Comparison of ENCODE assay signal across 12 cellular contexts in genomic region chr3:52298147-52299098, GRCh38.
DNase-seq lines count a peak whose midpoint lies in the region; ATAC-seq and TF ChIP-seq lines count a peak whose summit lies in the region.
"Had no signal": no experiment of that assay in that cellular context is flagged by ENCODE, and none has a peak within 500 bp of the region (broad histone marks: within the 10 kb centered on the region; RNA-seq: fewer than 3 reads in every experiment).

No MANE protein-coding gene starts in this region.

- no peaks in the 10 kb centered on the region for H3K36me3 Mint-ChIP-seq in stimulated activated effector memory CD8-positive, alpha-beta T cell treated with anti-CD3 and anti-CD28 coated beads, Interleukin-12 subunit alpha, Interleukin-12 subunit beta, amount 100 ng/mL, for 72 hours
- H3K36me3 Mint-ChIP-seq: activated CD4-positive, alpha-beta memory T cell treated with anti-CD3 and anti-CD28 coated beads for 36 hours had no signal

- in situ Hi-C loops in brain microvascular endothelial cell (cut with HindIII; ENCODE audit: low pct_ligation_motif_present, low sequenced_read_pairs): no loop called here

- H3K4me3 ChIP-seq in brain microvascular endothelial cell (ENCODE audit: low read depth, low read length): no peak overlapping the region
- H3K4me3 ChIP-seq: transverse colon had no signal

- DNase-seq in NCI-H82 (lab: John Stamatoyannopoulos, UW) (peak; percentile 10), NCI-H82 treated with DMSO at 0.1 percent for 48 hours (lab: John Stamatoyannopoulos, UW; ENCODE audit: unreplicated experiment) (no peak), brain microvascular endothelial cell (no peak), medulla oblongata (ENCODE audit: extremely low spot score) (peak; percentile 42), RPMI8226 (no peak), NCI-H748 treated with DMSO at 0.1 percent for 48 hours (lab: John Stamatoyannopoulos, UW) (no peak), NCI-H146 (lab: John Stamatoyannopoulos, UW) (no peak)
- DNase-seq in stimulated activated effector memory CD8-positive, alpha-beta T cell treated with anti-CD3 and anti-CD28 coated beads, Interleukin-12 subunit alpha, Interleukin-12 subunit beta, amount 100 ng/mL, for 72 hours (ENCODE audit: low spot score in 2 of 2): no peak
- DNase-seq: activated CD4-positive, alpha-beta memory T cell treated with anti-CD3 and anti-CD28 coated beads for 36 hours; NCI-H526 treated with DMSO at 0.1 percent for 48 hours; SHP77; transverse colon had no signal

- peaks cover 29% of the 10 kb centered on the region for H3K4me1 Mint-ChIP-seq in stimulated activated effector memory CD8-positive, alpha-beta T cell treated with anti-CD3 and anti-CD28 coated beads, Interleukin-12 subunit alpha, Interleukin-12 subunit beta, amount 100 ng/mL, for 72 hours

- no peaks in the 10 kb centered on the region for H3K36me3 ChIP-seq in brain microvascular endothelial cell (replicated peaks)

- ATAC-seq in stimulated activated effector memory CD8-positive, alpha-beta T cell treated with anti-CD3 and anti-CD28 coated beads, Interleukin-12 subunit alpha, Interleukin-12 subunit beta, amount 100 ng/mL, for 72 hours: no peak

- H3K27ac Mint-ChIP-seq in stimulated activated effector memory CD8-positive, alpha-beta T cell treated with anti-CD3 and anti-CD28 coated beads, Interleukin-12 subunit alpha, Interleukin-12 subunit beta, amount 100 ng/mL, for 72 hours: peak overlapping the region; percentile 63
- H3K27ac Mint-ChIP-seq: activated CD4-positive, alpha-beta memory T cell treated with anti-CD3 and anti-CD28 coated beads for 36 hours had no signal

- H3K27me3 ChIP-seq in brain microvascular endothelial cell (replicated peaks): no peaks in the 10 kb centered on the region
- H3K27me3 ChIP-seq: transverse colon had no signal

- peak; percentile 12 for TF ChIP-seq CTCF in brain microvascular endothelial cell (IDR thresholded peaks at IDR 0.05; ENCODE audit: low read depth, low read length, missing control alignments)

- no peak overlapping the region for H3K4me3 Mint-ChIP-seq in stimulated activated effector memory CD8-positive, alpha-beta T cell treated with anti-CD3 and anti-CD28 coated beads, Interleukin-12 subunit alpha, Interleukin-12 subunit beta, amount 100 ng/mL, for 72 hours
- H3K4me3 Mint-ChIP-seq: activated CD4-positive, alpha-beta memory T cell treated with anti-CD3 and anti-CD28 coated beads for 36 hours had no signal

- no peak overlapping the region for H3K27ac ChIP-seq in brain microvascular endothelial cell
- H3K27ac ChIP-seq: transverse colon had no signal

- no peaks in the 10 kb centered on the region for H3K9me3 Mint-ChIP-seq in stimulated activated effector memory CD8-positive, alpha-beta T cell treated with anti-CD3 and anti-CD28 coated beads, Interleukin-12 subunit alpha, Interleukin-12 subunit beta, amount 100 ng/mL, for 72 hours
- H3K9me3 Mint-ChIP-seq: activated CD4-positive, alpha-beta memory T cell treated with anti-CD3 and anti-CD28 coated beads for 36 hours had no signal

Comparison
In these comparisons a context has a peak if more than half of its experiments do, and no peak if none do; other contexts are left out.
1. DNase-seq: peak in NCI-H82 (single experiment) and medulla oblongata (single experiment); none in NCI-H82 treated with DMSO at 0.1 percent for 48 hours (single experiment), brain microvascular endothelial cell (single experiment), stimulated activated effector memory CD8-positive, alpha-beta T cell treated with anti-CD3 and anti-CD28 coated beads, Interleukin-12 subunit alpha, Interleukin-12 subunit beta, amount 100 ng/mL, for 72 hours (0 of 2), RPMI8226 (single experiment), NCI-H748 treated with DMSO at 0.1 percent for 48 hours (single experiment) and NCI-H146 (single experiment).